15 cellular contexts compared by ENCODE assay signal in the genomic region with DNA sequence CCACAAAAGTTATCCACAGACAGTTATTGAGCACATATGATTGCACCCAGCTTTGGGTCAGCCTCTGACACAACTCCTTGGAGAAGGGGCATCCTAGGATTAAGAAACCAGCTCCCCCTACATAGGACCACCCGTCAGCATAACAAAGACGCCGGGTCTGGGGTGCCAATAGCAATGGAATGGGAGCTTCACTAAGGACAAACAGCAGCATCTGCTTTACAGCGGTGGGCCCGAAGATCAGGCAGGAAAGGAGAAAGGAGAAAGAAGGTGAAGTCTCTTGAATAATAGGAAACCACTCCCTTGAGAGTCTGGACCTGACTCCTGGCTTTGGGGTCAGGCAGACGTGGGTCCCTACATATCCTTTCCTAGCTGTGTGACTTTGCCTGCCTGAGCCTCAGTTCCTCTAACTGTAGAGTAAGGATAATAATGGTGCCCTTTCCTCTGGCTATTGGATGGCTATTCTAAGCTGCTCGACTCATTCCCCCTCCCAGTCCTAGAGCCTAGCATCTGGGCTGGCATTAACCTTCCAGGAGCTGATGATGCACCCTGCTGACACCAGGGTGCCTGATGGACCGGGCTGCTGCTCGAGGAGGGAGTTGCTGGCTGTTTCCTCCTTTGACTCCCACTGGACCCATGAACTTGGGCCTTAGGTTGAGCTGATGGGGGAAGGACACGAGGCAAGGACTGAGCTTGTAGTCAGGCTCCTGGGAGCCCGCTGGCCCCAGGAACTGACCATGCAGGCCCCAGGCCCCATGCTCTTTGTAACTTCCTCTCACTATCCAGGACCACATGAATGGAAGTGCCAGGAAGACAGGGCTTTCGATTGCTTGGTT.
"Had no signal": no experiment of that assay in that cellular context is flagged by ENCODE, and none has a peak within 500 bp of the region (broad histone marks: within the 10 kb centered on the region; RNA-seq: fewer than 3 reads in every experiment).

No MANE protein-coding gene starts in this region.

- DNase-seq: activated CD4-positive, CD25-positive, alpha-beta regulatory T cell; amygdala; erythroblast; hypothalamus; mammary epithelial cell; occipital lobe; stimulated activated CD4-positive, alpha-beta T cell treated with anti-CD3 and anti-CD28 coated beads, Interleukin-4, amount 100 ng/mL, for 24 hours; stimulated activated naive CD8-positive, alpha-beta T cell treated with anti-CD3 and anti-CD28 coated beads, Interleukin-15, amount 100 ng/mL, for 72 hours; uterus had no signal

- H3K4me3 ChIP-seq: uterus had no signal

- ATAC-seq: stimulated activated naive CD8-positive, alpha-beta T cell treated with anti-CD3 and anti-CD28 coated beads, Interleukin-15, amount 100 ng/mL, for 72 hours had no signal

- H3K9me3 Mint-ChIP-seq: activated naive CD4-positive, alpha-beta T cell treated with anti-CD3 and anti-CD28 coated beads, Interleukin-2, amount 50 U/mL, for 24 hours; activated T-helper 2 cell treated with anti-CD3 and anti-CD28 coated beads, Interferon-gamma antibody, Interleukin-2, Interleukin-4, amounts not matched to agents 10 μg/mL and 5 μg/mL and 100 μg/mL, durations not matched to agents 14 hours and 24 hours and 36 hours; central memory CD8-positive, alpha-beta T cell; dendritic cell treated with granulocyte-macrophage colony-stimulating factor and Interleukin-4, amounts not matched to agents 40 ng/mL and 50 ng/mL, for 4 days; nephron; stimulated activated naive CD8-positive, alpha-beta T cell treated with anti-CD3 and anti-CD28 coated beads, Interleukin-15, amount 100 ng/mL, for 72 hours had no signal

- H3K27ac ChIP-seq: uterus had no signal

- H3K4me3 Mint-ChIP-seq: activated naive CD4-positive, alpha-beta T cell treated with anti-CD3 and anti-CD28 coated beads, Interleukin-2, amount 50 U/mL, for 24 hours; brain; central memory CD8-positive, alpha-beta T cell; dendritic cell treated with granulocyte-macrophage colony-stimulating factor and Interleukin-4, amounts not matched to agents 40 ng/mL and 50 ng/mL, for 4 days; nephron; stimulated activated naive CD8-positive, alpha-beta T cell treated with anti-CD3 and anti-CD28 coated beads, Interleukin-15, amount 100 ng/mL, for 72 hours had no signal

- H3K9me3 ChIP-seq: uterus had no signal

- H3K27ac Mint-ChIP-seq: activated naive CD4-positive, alpha-beta T cell treated with anti-CD3 and anti-CD28 coated beads, Interleukin-2, amount 50 U/mL, for 24 hours; activated T-helper 2 cell treated with anti-CD3 and anti-CD28 coated beads, Interferon-gamma antibody, Interleukin-2, Interleukin-4, amounts not matched to agents 10 μg/mL and 5 μg/mL and 100 μg/mL, durations not matched to agents 14 hours and 24 hours and 36 hours; brain; dendritic cell treated with granulocyte-macrophage colony-stimulating factor and Interleukin-4, amounts not matched to agents 40 ng/mL and 50 ng/mL, for 4 days; nephron had no signal

- H3K36me3 Mint-ChIP-seq: activated naive CD4-positive, alpha-beta T cell treated with anti-CD3 and anti-CD28 coated beads, Interleukin-2, amount 50 U/mL, for 24 hours; brain had no signal

- H3K36me3 ChIP-seq: uterus had no signal

- H3K4me1 ChIP-seq: uterus had no signal

- H3K27me3 Mint-ChIP-seq: activated naive CD4-positive, alpha-beta T cell treated with anti-CD3 and anti-CD28 coated beads, Interleukin-2, amount 50 U/mL, for 24 hours; central memory CD8-positive, alpha-beta T cell; stimulated activated naive CD8-positive, alpha-beta T cell treated with anti-CD3 and anti-CD28 coated beads, Interleukin-15, amount 100 ng/mL, for 72 hours had no signal
